In the genomic region with DNA sequence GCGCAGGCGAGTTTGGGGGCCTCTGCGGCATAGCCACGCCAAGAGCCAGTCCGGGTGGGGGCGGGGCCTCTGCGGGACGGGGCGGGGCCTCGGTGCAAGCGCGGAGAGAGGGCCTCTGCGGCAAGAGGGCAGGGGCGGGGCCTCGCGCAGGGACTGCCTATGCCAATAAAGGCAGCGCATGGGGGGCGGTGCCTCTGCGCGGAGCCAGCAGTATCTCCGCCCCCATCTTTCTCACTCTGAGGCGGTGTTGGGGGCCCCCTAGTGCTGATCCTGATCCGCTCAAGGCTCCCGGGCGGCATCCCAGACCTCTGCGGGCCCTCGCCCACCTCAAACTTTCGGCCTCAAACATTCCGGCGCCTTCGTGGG, we compare ENCODE assay signal across 8 cellular contexts. TPM values are rescaled to one million over a fixed set of nuclear protein-coding genes. Genes with fewer than 3 reads are reported as not detected.
DNase-seq lines count a peak whose midpoint lies in the region; ATAC-seq and TF ChIP-seq lines count a peak whose summit lies in the region.

No MANE protein-coding gene starts in this region.

- no peak overlapping the region for H3K27ac ChIP-seq in coronary artery

- no peak for TF ChIP-seq CTCF in coronary artery (IDR thresholded peaks at IDR 0.05)

- DNase-seq in A172 (ENCODE audit: low spot score), result peak; percentile 60
- DNase-seq in KBM-7, result peak; percentile 92
- peak; percentile 42 to 77 for DNase-seq in activated CD4-positive, alpha-beta T cell treated with anti-CD3 and anti-CD28 coated beads, Interleukin-2, amount 50 U/mL, for 24 hours (ENCODE audit: low read depth in 1 of 2, low spot score in 1 of 2)
- no peak for DNase-seq in coronary artery (ENCODE audit: low spot score)
- peak; percentile 85 to 95 for DNase-seq in lung microvascular endothelial cell (ENCODE audit: low read depth in 2 of 2)
- DNase-seq in stimulated activated CD8-positive, alpha-beta memory T cell treated with anti-CD3 and anti-CD28 coated beads, Interleukin-2, amount 100 ng/mL, for 1 hour (ENCODE audit: low read depth in 2 of 2), result peak; percentile 33 to 62

- in situ Hi-C loops in KBM-7 (cut with MboI; ENCODE audit: low pct_unique_long_range_greater_than_20kb, low sequenced_read_pairs), result no loop called here

- H3K4me3 ChIP-seq in coronary artery, result peak overlapping the region; percentile 46

- peak; percentile 76 for ATAC-seq in GM18907 (IDR thresholded peaks at IDR 0.05; ENCODE audit: unreplicated experiment)
- ATAC-seq in GM18870 (IDR thresholded peaks at IDR 0.05; ENCODE audit: unreplicated experiment), result no peak

RNA-seq across cellular contexts. Expression of a gene that starts 9.2 kb away (rescaled TPM):
- 20.3 and 24.6 TPM in 2 replicates for total RNA-seq in A172 (2014; rRNA removed; shearing (Covaris generic))
- 3.6 and 5.2 TPM in 2 replicates for total RNA-seq in lung microvascular endothelial cell

RNA-seq across cellular contexts. Expression of a gene that starts 11.1 kb away (rescaled TPM):
- total RNA-seq in A172 (2014; rRNA removed; shearing (Covaris generic)), result 0.10 TPM in 1 of 2 replicates, not detected in the other
- 0.99 and 1.1 TPM in 2 replicates for total RNA-seq in lung microvascular endothelial cell

RNA-seq across cellular contexts. Expression of a gene that starts 11.3 kb away (rescaled TPM):
- total RNA-seq in A172 (2014; rRNA removed; shearing (Covaris generic)), result not detected in 2 replicates
- total RNA-seq in lung microvascular endothelial cell, result not detected in 2 replicates

RNA-seq across cellular contexts. Expression of a gene that starts 28.1 kb away (rescaled TPM):
- total RNA-seq in A172 (2014; rRNA removed; shearing (Covaris generic)), result 54.9 and 67.7 TPM in 2 replicates
- 34.4 and 38.7 TPM in 2 replicates for total RNA-seq in lung microvascular endothelial cell
